In genomic region chr11:69967484-69967883, GRCh38 we compare ENCODE assay signal across 23 cellular contexts.
"Had no signal": no experiment of that assay in that cellular context is flagged by ENCODE, and none has a peak within 500 bp of the region (broad histone marks: within the 10 kb centered on the region; RNA-seq: fewer than 3 reads in every experiment).

No MANE protein-coding gene starts in this region.

- H3K79me2 ChIP-seq: hepatocyte had no signal

- H3K9me3 ChIP-seq: body of pancreas, mucosa of descending colon had no signal

- H3K27me3 ChIP-seq: body of pancreas, cardiac muscle cell, hepatocyte had no signal

- H3K4me3 ChIP-seq: body of pancreas, cardiac muscle cell, hepatocyte, mucosa of descending colon had no signal

- H3K27ac ChIP-seq: body of pancreas, cardiac muscle cell, epithelial cell of prostate, hepatocyte, WERI-Rb-1 had no signal

- H3K36me3 ChIP-seq: cardiac muscle cell, WERI-Rb-1 had no signal

- DNase-seq: activated CD4-positive, alpha-beta T cell treated with anti-CD3 and anti-CD28 coated beads, Interleukin-2, amount 10 ng/mL, durations not matched to agents 7 days and 5 days; activated CD4-positive, CD25-positive, alpha-beta regulatory T cell treated with anti-CD3 and anti-CD28 coated beads, Interleukin-2, amount 50 U/mL, for 72 hours; activated CD8-positive, alpha-beta memory T cell treated with anti-CD3 and anti-CD28 coated beads, Interleukin-2, amount 10 ng/mL, durations not matched to agents 7 days and 5 days; activated CD8-positive, alpha-beta T cell treated with anti-CD3 and anti-CD28 coated beads for 36 hours; activated gamma-delta T cell; activated naive CD4-positive, alpha-beta T cell treated with anti-CD3 and anti-CD28 coated beads, Interleukin-2, amount 50 U/mL, for 16 hours; activated naive CD8-positive, alpha-beta T cell treated with anti-CD3 and anti-CD28 coated beads, Interleukin-2, amount 50 U/mL, for 24 hours; activated T-cell treated with anti-CD3 and anti-CD28 coated beads for 4 hours; body of pancreas; cortex of kidney; endodermal cell; foreskin fibroblast; kidney glomerular epithelial cell; mesendoderm; mucosa of descending colon; nephron progenitor cell; occipital lobe; stimulated activated CD4-positive, alpha-beta T cell treated with anti-CD3 and anti-CD28 coated beads, Interleukin-4, amount 100 ng/mL, for 1 hour; stimulated activated naive CD4-positive, alpha-beta T cell treated with Interleukin-2 at 50 U/mL for 16 hours; WERI-Rb-1 had no signal

- H2AFZ ChIP-seq: hepatocyte had no signal

- ATAC-seq: activated CD8-positive, alpha-beta memory T cell treated with anti-CD3 and anti-CD28 coated beads, Interleukin-2, amount 10 ng/mL, durations not matched to agents 7 days and 5 days; activated CD8-positive, alpha-beta T cell treated with anti-CD3 and anti-CD28 coated beads for 36 hours; activated naive CD8-positive, alpha-beta T cell treated with anti-CD3 and anti-CD28 coated beads, Interleukin-2, amount 50 U/mL, for 24 hours; body of pancreas; mucosa of descending colon had no signal

- H3K4me2 ChIP-seq: hepatocyte had no signal
